9 cellular contexts compared by ENCODE assay signal in the genomic region with DNA sequence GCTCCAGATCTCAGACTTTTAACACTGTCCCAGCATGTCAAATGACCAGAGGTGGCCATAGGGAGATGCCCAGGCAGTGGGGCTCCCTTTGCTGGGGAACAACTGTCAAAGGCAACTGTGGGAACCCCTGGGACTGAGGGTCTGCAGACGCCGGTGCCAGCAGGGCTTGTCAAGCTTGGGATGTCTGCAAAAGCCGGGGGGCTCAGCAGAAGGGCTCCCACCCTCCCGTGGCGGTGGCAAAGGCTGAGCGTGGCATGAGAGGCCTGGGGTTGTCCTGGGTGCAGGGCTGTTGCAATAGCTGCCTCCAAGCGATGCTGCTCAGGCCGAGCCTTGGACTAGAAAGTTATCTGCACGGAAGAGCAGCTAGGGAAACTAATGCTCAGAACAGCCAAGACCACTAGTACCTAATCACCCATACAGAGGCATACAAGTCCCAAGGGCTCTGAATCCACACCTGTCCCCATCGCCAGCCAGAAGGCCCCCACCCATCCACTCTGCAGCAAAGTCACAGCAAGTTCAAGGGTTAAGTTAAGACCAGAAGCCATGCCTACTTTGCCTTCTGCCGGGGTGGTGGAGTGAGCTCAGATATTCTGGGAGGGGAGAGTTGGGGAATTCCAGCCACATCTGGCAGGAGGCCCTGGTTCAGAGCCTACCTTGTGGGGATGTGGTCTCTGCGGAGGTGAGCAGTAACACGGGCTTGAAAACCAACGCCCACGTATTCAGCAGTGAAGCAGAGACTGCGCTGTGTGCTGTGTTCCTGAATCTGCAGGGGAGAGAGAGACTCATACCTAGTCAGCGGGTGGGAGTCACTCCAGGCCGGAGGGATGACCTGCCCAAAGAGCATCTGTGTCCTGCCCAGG.
A peak's percentile ranks its signal among the peaks of the same experiment; 100 is the strongest.
DNase-seq lines count a peak whose midpoint lies in the region; ATAC-seq, FAIRE-seq and TF ChIP-seq lines count a peak whose summit lies in the region.
"Had no signal": no experiment of that assay in that cellular context is flagged by ENCODE, and none has a peak within 500 bp of the region (broad histone marks: within the 10 kb centered on the region; RNA-seq: fewer than 3 reads in every experiment).

No MANE protein-coding gene starts in this region.

- peaks cover 88% of the 10 kb centered on the region for H3K79me2 ChIP-seq in KMS-11 (ENCODE audit: insufficient read depth, low read depth)

- H3K27me3 Mint-ChIP-seq in memory B cell = no peaks in the 10 kb centered on the region

- TF ChIP-seq CTCF in KMS-11 (conservative IDR thresholded peaks at IDR 0.05; ENCODE audit: low read depth, low read length) = no peak

- no peaks in the 10 kb centered on the region for H3K36me3 Mint-ChIP-seq in memory B cell

- H3K27ac Mint-ChIP-seq in memory B cell = peak overlapping the region; percentile 12

- H3K4me2 ChIP-seq in KMS-11 = peak overlapping the region; percentile 67

- no peaks in the 10 kb centered on the region for H3K27me3 ChIP-seq in KMS-11 (ENCODE audit: insufficient read depth, low read depth)

- no peak overlapping the region for H2AFZ ChIP-seq in KMS-11 (ENCODE audit: low read depth)

- H4K20me1 ChIP-seq in KMS-11 (ENCODE audit: insufficient read depth) = no peaks in the 10 kb centered on the region

- H3K4me3 ChIP-seq in KMS-11 (IDR thresholded peaks at IDR 0.05; ENCODE audit: insufficient read depth, low read depth, low read length) = no peak overlapping the region

- H3K36me3 ChIP-seq in KMS-11 (ENCODE audit: insufficient read depth) = no peaks in the 10 kb centered on the region

- no peaks in the 10 kb centered on the region for H3K9me3 Mint-ChIP-seq in memory B cell

- H3K9ac ChIP-seq in KMS-11 = no peak overlapping the region; the same call in 1 of the 2 replicates

- peak overlapping the region; percentile 79 for H3K4me3 Mint-ChIP-seq in memory B cell

- FAIRE-seq in GM18507 (lab: Jason Lieb, UNC) = peak; percentile 98

- H3K4me1 ChIP-seq in KMS-11 (ENCODE audit: low read depth, poor library complexity, severe bottlenecking) = peaks cover 81% of the 10 kb centered on the region

- DNase-seq in GM18507 (ENCODE audit: extremely low spot score, insufficient read length, low read depth) = no peak
- peak in 1 of 2 donors; percentile 38 for DNase-seq in memory B cell (ENCODE audit: low spot score in 2 of 2)
- DNase-seq in NCI-H1436 (lab: John Stamatoyannopoulos, UW) = no peak
- DNase-seq in effector CD8-positive, alpha-beta T cell (lab: John Stamatoyannopoulos, UW) = no peak
- DNase-seq: NCI-H446 treated with DMSO at 0.1 percent for 48 hours had no signal

- H3K4me1 Mint-ChIP-seq in memory B cell = peaks cover 54% of the 10 kb centered on the region

- peak; percentile 43 for ATAC-seq in GM21423 (IDR thresholded peaks at IDR 0.05; ENCODE audit: unreplicated experiment)
- ATAC-seq in memory B cell (ENCODE audit: low read depth) = peak; percentile 57
- ATAC-seq in GM19467 (IDR thresholded peaks at IDR 0.05; ENCODE audit: unreplicated experiment) = no peak
- ATAC-seq in HG03280 (IDR thresholded peaks at IDR 0.05; ENCODE audit: unreplicated experiment) = no peak

- peak overlapping the region; percentile 58 for H3K27ac ChIP-seq in KMS-11

Comparison
In these comparisons a context has a peak if more than half of its experiments do, and no peak if none do; other contexts are left out.
1. ATAC-seq: peak in GM21423 (single experiment) and memory B cell (single experiment); none in GM19467 (single experiment) and HG03280 (single experiment).